ENCODE assay signal across 18 cellular contexts in genomic region chr12:3622021-3622731, GRCh38.
DNase-seq lines count a peak whose midpoint lies in the region; ATAC-seq and TF ChIP-seq lines count a peak whose summit lies in the region.
"Had no signal": no experiment of that assay in that cellular context is flagged by ENCODE, and none has a peak within 500 bp of the region (broad histone marks: within the 10 kb centered on the region; RNA-seq: fewer than 3 reads in every experiment).

No MANE protein-coding gene starts in this region.

- no peaks in the 10 kb centered on the region for H4K20me1 ChIP-seq in smooth muscle cell (ENCODE audit: low read depth)

- no peak for TF ChIP-seq POLR2A in sigmoid colon (IDR thresholded peaks at IDR 0.05)
- TF ChIP-seq POLR2A in transverse colon (IDR thresholded peaks at IDR 0.05), result no peak

- H3K27me3 ChIP-seq in sigmoid colon (no peaks in the 10 kb centered on the region), transverse colon (no peaks in the 10 kb centered on the region), smooth muscle cell (ENCODE audit: low read depth) (no peaks in the 10 kb centered on the region)
- H3K27me3 ChIP-seq: gastroesophageal sphincter, uterus had no signal

- 84 to 94% methylated on average over 2 of the region's 2 CpGs for WGBS in sigmoid colon, 2 donors
- 88% methylated on average over 2 of the region's 2 CpGs; no CpG with 5 or more reads in 1 of the 2 donors for WGBS in transverse colon (ENCODE audit: low coverage in 1 of 2), 2 donors
- WGBS in smooth muscle cell (ENCODE audit: low lambda C conversion rate), result 100% methylated on average over 2 of the region's 2 CpGs

- TF ChIP-seq CTCF in sigmoid colon (IDR thresholded peaks at IDR 0.05), result no peak
- TF ChIP-seq CTCF in transverse colon (IDR thresholded peaks at IDR 0.05), result no peak
- no peak for TF ChIP-seq CTCF in smooth muscle cell (IDR thresholded peaks at IDR 0.05; ENCODE audit: borderline replicate concordance, insufficient read depth, poor library complexity, severe bottlenecking)

- no peak overlapping the region for H3K9ac ChIP-seq in smooth muscle cell (ENCODE audit: low read depth)
- H3K9ac ChIP-seq: KMS-11 had no signal

- peaks cover 28% of the 10 kb centered on the region for H3K36me3 Mint-ChIP-seq in activated CD4-positive, alpha-beta memory T cell treated with anti-CD3 and anti-CD28 coated beads, Interleukin-2, amount 10 ng/mL, durations not matched to agents 7 days and 5 days (ENCODE audit: low read depth)
- H3K36me3 Mint-ChIP-seq in activated CD4-positive, alpha-beta memory T cell treated with anti-CD3 and anti-CD28 coated beads for 36 hours, result peaks cover 26% of the 10 kb centered on the region
- H3K36me3 Mint-ChIP-seq in activated T-helper 1 cell treated with anti-CD3 and anti-CD28 coated beads, Interleukin-12 subunit alpha, Interleukin-12 subunit beta, Interleukin-2, Interleukin-4 antibody, amounts not matched to agents 30 ng/mL and 10 ng/mL and 1 ng/mL, durations not matched to agents 14 hours and 24 hours and 36 hours (ENCODE audit: low read depth), result peaks cover 30% of the 10 kb centered on the region
- H3K36me3 Mint-ChIP-seq in immature natural killer cell, result peaks cover 24 to 65% (median 37%) of the 10 kb centered on the region in 3 donors
- peaks cover 47 to 54% of the 10 kb centered on the region in 2 donors for H3K36me3 Mint-ChIP-seq in stimulated activated naive B cell treated with anti-CD40 and anti-IgM and Interleukin-4, amounts not matched to agents 10 μg/mL and 1 μg/mL and 100 μg/mL, for 72 hours

- H3K4me3 ChIP-seq in sigmoid colon (no peak overlapping the region), transverse colon (no peak overlapping the region), smooth muscle cell (no peak overlapping the region)
- H3K4me3 ChIP-seq: gastroesophageal sphincter, SJSA1, uterus had no signal

- intact Hi-C loops in activated CD4-positive, alpha-beta memory T cell treated with anti-CD3 and anti-CD28 coated beads for 36 hours (cut with micrococcal nuclease), result no loop called here
- intact Hi-C loops in activated T-helper 1 cell treated with anti-CD3 and anti-CD28 coated beads, Interleukin-12 subunit alpha, Interleukin-12 subunit beta, Interleukin-2, Interleukin-4 antibody, amounts not matched to agents 30 ng/mL and 10 ng/mL and 1 ng/mL, durations not matched to agents 14 hours and 24 hours and 36 hours (cut with micrococcal nuclease), result no loop called here
- intact Hi-C loops in sigmoid colon (cut with DNase I) (no loop called here), transverse colon (cut with DNase I; ENCODE audit: low total_unique reads) (no loop called here)

- POLR2A ChIA-PET in activated CD4-positive, alpha-beta memory T cell treated with anti-CD3 and anti-CD28 coated beads, Interleukin-2, amount 10 ng/mL, durations not matched to agents 7 days and 5 days (lab: Charles Lee), result no interaction called here
- POLR2A ChIA-PET in activated CD4-positive, alpha-beta memory T cell treated with anti-CD3 and anti-CD28 coated beads for 36 hours (lab: Charles Lee), result no interaction called here

- H3K9me3 ChIP-seq in sigmoid colon, result no peaks in the 10 kb centered on the region
- H3K9me3 ChIP-seq in transverse colon, result no peaks in the 10 kb centered on the region
- no peaks in the 10 kb centered on the region for H3K9me3 ChIP-seq in smooth muscle cell (replicated peaks; ENCODE audit: low read depth)
- H3K9me3 ChIP-seq: gastroesophageal sphincter, uterus had no signal

- H3K4me1 ChIP-seq in sigmoid colon (no peaks in the 10 kb centered on the region), transverse colon (no peaks in the 10 kb centered on the region), smooth muscle cell (ENCODE audit: low read depth) (no peaks in the 10 kb centered on the region)
- H3K4me1 ChIP-seq: SJSA1, uterus had no signal

- no peaks in the 10 kb centered on the region for H3K79me2 ChIP-seq in smooth muscle cell (ENCODE audit: low read depth)

- H3K36me3 ChIP-seq in sigmoid colon (no peaks in the 10 kb centered on the region), transverse colon (peaks cover 0 to 4% (median 0%) of the 10 kb centered on the region in 4 donors), smooth muscle cell (ENCODE audit: low read depth) (no peaks in the 10 kb centered on the region)
- H3K36me3 ChIP-seq: SJSA1, uterus had no signal

- no peaks in the 10 kb centered on the region for H3K27me3 Mint-ChIP-seq in activated CD4-positive, alpha-beta memory T cell treated with anti-CD3 and anti-CD28 coated beads, Interleukin-2, amount 10 ng/mL, durations not matched to agents 7 days and 5 days
- H3K27me3 Mint-ChIP-seq in activated CD4-positive, alpha-beta memory T cell treated with anti-CD3 and anti-CD28 coated beads for 36 hours, result no peaks in the 10 kb centered on the region
- H3K27me3 Mint-ChIP-seq in activated T-helper 1 cell treated with anti-CD3 and anti-CD28 coated beads, Interleukin-12 subunit alpha, Interleukin-12 subunit beta, Interleukin-2, Interleukin-4 antibody, amounts not matched to agents 30 ng/mL and 10 ng/mL and 1 ng/mL, durations not matched to agents 14 hours and 24 hours and 36 hours (ENCODE audit: insufficient read depth), result no peaks in the 10 kb centered on the region
- peaks cover 0 to 6% (median 0%) of the 10 kb centered on the region in 3 donors for H3K27me3 Mint-ChIP-seq in immature natural killer cell (ENCODE audit: low read depth in 3 of 3)
- no peaks in the 10 kb centered on the region for H3K27me3 Mint-ChIP-seq in stimulated activated naive B cell treated with anti-CD40 and anti-IgM and Interleukin-4, amounts not matched to agents 10 μg/mL and 1 μg/mL and 100 μg/mL, for 72 hours
- H3K27me3 Mint-ChIP-seq: naive B cell had no signal

- peak; percentile 29 to 43 for ATAC-seq in stimulated activated naive B cell treated with anti-CD40 and anti-IgM and Interleukin-4, amounts not matched to agents 10 μg/mL and 1 μg/mL and 100 μg/mL, for 72 hours (replicated peaks)
- ATAC-seq: gastroesophageal sphincter had no signal

- no peak overlapping the region for H2AFZ ChIP-seq in smooth muscle cell (ENCODE audit: low read depth)

- H3K9me3 Mint-ChIP-seq in activated CD4-positive, alpha-beta memory T cell treated with anti-CD3 and anti-CD28 coated beads, Interleukin-2, amount 10 ng/mL, durations not matched to agents 7 days and 5 days, result no peaks in the 10 kb centered on the region
- no peaks in the 10 kb centered on the region for H3K9me3 Mint-ChIP-seq in activated CD4-positive, alpha-beta memory T cell treated with anti-CD3 and anti-CD28 coated beads for 36 hours
- no peaks in the 10 kb centered on the region for H3K9me3 Mint-ChIP-seq in activated T-helper 1 cell treated with anti-CD3 and anti-CD28 coated beads, Interleukin-12 subunit alpha, Interleukin-12 subunit beta, Interleukin-2, Interleukin-4 antibody, amounts not matched to agents 30 ng/mL and 10 ng/mL and 1 ng/mL, durations not matched to agents 14 hours and 24 hours and 36 hours
- no peaks in the 10 kb centered on the region for H3K9me3 Mint-ChIP-seq in immature natural killer cell
- no peaks in the 10 kb centered on the region for H3K9me3 Mint-ChIP-seq in stimulated activated naive B cell treated with anti-CD40 and anti-IgM and Interleukin-4, amounts not matched to agents 10 μg/mL and 1 μg/mL and 100 μg/mL, for 72 hours
- H3K9me3 Mint-ChIP-seq: naive B cell had no signal

- TF ChIP-seq EP300 in sigmoid colon (IDR thresholded peaks at IDR 0.05), result no peak
- no peak for TF ChIP-seq EP300 in transverse colon (IDR thresholded peaks at IDR 0.05; ENCODE audit: low read depth)

- no peak overlapping the region for H3K4me3 Mint-ChIP-seq in activated CD4-positive, alpha-beta memory T cell treated with anti-CD3 and anti-CD28 coated beads, Interleukin-2, amount 10 ng/mL, durations not matched to agents 7 days and 5 days
- H3K4me3 Mint-ChIP-seq in activated CD4-positive, alpha-beta memory T cell treated with anti-CD3 and anti-CD28 coated beads for 36 hours, result no peak overlapping the region
- no peak overlapping the region for H3K4me3 Mint-ChIP-seq in activated T-helper 1 cell treated with anti-CD3 and anti-CD28 coated beads, Interleukin-12 subunit alpha, Interleukin-12 subunit beta, Interleukin-2, Interleukin-4 antibody, amounts not matched to agents 30 ng/mL and 10 ng/mL and 1 ng/mL, durations not matched to agents 14 hours and 24 hours and 36 hours
- H3K4me3 Mint-ChIP-seq in immature natural killer cell, result no peak overlapping the region
- no peak overlapping the region for H3K4me3 Mint-ChIP-seq in stimulated activated naive B cell treated with anti-CD40 and anti-IgM and Interleukin-4, amounts not matched to agents 10 μg/mL and 1 μg/mL and 100 μg/mL, for 72 hours
- H3K4me3 Mint-ChIP-seq: naive B cell had no signal

- H3K27ac ChIP-seq in sigmoid colon, result no peak overlapping the region
- no peak overlapping the region for H3K27ac ChIP-seq in transverse colon
- H3K27ac ChIP-seq in smooth muscle cell (ENCODE audit: low read depth), result no peak overlapping the region
- H3K27ac ChIP-seq: gastroesophageal sphincter, KMS-11, SJSA1, uterus had no signal

- H3K27ac Mint-ChIP-seq in activated CD4-positive, alpha-beta memory T cell treated with anti-CD3 and anti-CD28 coated beads, Interleukin-2, amount 10 ng/mL, durations not matched to agents 7 days and 5 days, result peak overlapping the region; percentile 5
- H3K27ac Mint-ChIP-seq in activated CD4-positive, alpha-beta memory T cell treated with anti-CD3 and anti-CD28 coated beads for 36 hours, result no peak overlapping the region
- H3K27ac Mint-ChIP-seq in activated T-helper 1 cell treated with anti-CD3 and anti-CD28 coated beads, Interleukin-12 subunit alpha, Interleukin-12 subunit beta, Interleukin-2, Interleukin-4 antibody, amounts not matched to agents 30 ng/mL and 10 ng/mL and 1 ng/mL, durations not matched to agents 14 hours and 24 hours and 36 hours, result peak overlapping the region; percentile 41
- H3K27ac Mint-ChIP-seq in immature natural killer cell, result peak overlapping the region; percentile 5 to 63 (median 40)
- H3K27ac Mint-ChIP-seq in stimulated activated naive B cell treated with anti-CD40 and anti-IgM and Interleukin-4, amounts not matched to agents 10 μg/mL and 1 μg/mL and 100 μg/mL, for 72 hours, result no peak overlapping the region
- H3K27ac Mint-ChIP-seq: progenitor cell of endocrine pancreas had no signal

- in situ Hi-C loops in transverse colon (cut with MboI; ENCODE audit: low pct_ligation_motif_present in 1 of 4, low pct_unique_long_range_greater_than_20kb in 1 of 4, low sequenced_read_pairs in 3 of 4), result no loop called here

- no peak overlapping the region for H3K4me2 ChIP-seq in smooth muscle cell
- H3K4me2 ChIP-seq: KMS-11 had no signal

- H3K4me1 Mint-ChIP-seq in activated CD4-positive, alpha-beta memory T cell treated with anti-CD3 and anti-CD28 coated beads, Interleukin-2, amount 10 ng/mL, durations not matched to agents 7 days and 5 days, result peaks cover 15% of the 10 kb centered on the region
- no peaks in the 10 kb centered on the region for H3K4me1 Mint-ChIP-seq in activated CD4-positive, alpha-beta memory T cell treated with anti-CD3 and anti-CD28 coated beads for 36 hours (ENCODE audit: low read depth)
- H3K4me1 Mint-ChIP-seq in activated T-helper 1 cell treated with anti-CD3 and anti-CD28 coated beads, Interleukin-12 subunit alpha, Interleukin-12 subunit beta, Interleukin-2, Interleukin-4 antibody, amounts not matched to agents 30 ng/mL and 10 ng/mL and 1 ng/mL, durations not matched to agents 14 hours and 24 hours and 36 hours (ENCODE audit: low read depth), result peaks cover 16% of the 10 kb centered on the region
- no peaks in the 10 kb centered on the region for H3K4me1 Mint-ChIP-seq in immature natural killer cell
- H3K4me1 Mint-ChIP-seq in stimulated activated naive B cell treated with anti-CD40 and anti-IgM and Interleukin-4, amounts not matched to agents 10 μg/mL and 1 μg/mL and 100 μg/mL, for 72 hours, result peaks cover 14% of the 10 kb centered on the region in 2 donors

- H3F3A ChIP-seq in smooth muscle cell (ENCODE audit: low read depth), result no peaks in the 10 kb centered on the region

- DNase-seq in activated CD4-positive, alpha-beta memory T cell treated with anti-CD3 and anti-CD28 coated beads, Interleukin-2, amount 10 ng/mL, durations not matched to agents 7 days and 5 days, result no peak
- DNase-seq in activated CD4-positive, alpha-beta memory T cell treated with anti-CD3 and anti-CD28 coated beads for 36 hours, result no peak
- DNase-seq in activated T-helper 1 cell treated with anti-CD3 and anti-CD28 coated beads, Interleukin-12 subunit alpha, Interleukin-12 subunit beta, Interleukin-2, Interleukin-4 antibody, amounts not matched to agents 30 ng/mL and 10 ng/mL and 1 ng/mL, durations not matched to agents 14 hours and 24 hours and 36 hours (ENCODE audit: low spot score), result no peak
- DNase-seq in immature natural killer cell (no peak), sigmoid colon (no peak), transverse colon (no peak), smooth muscle cell (lab: John Stamatoyannopoulos, UW; ENCODE audit: unreplicated experiment) (no peak)
- no peak for DNase-seq in stimulated activated naive B cell treated with anti-CD40 and anti-IgM and Interleukin-4, amounts not matched to agents 10 μg/mL and 1 μg/mL and 100 μg/mL, for 72 hours
- DNase-seq: activated CD4-positive, alpha-beta T cell treated with anti-CD3 and anti-CD28 coated beads for 48 hours; stimulated activated CD4-positive, alpha-beta T cell treated with anti-CD3 and anti-CD28 coated beads, Interleukin-12 subunit alpha, Interleukin-12 subunit beta, amount 100 ng/mL, for 4 hours; stimulated activated naive CD4-positive, alpha-beta T cell; T-helper 9 cell; uterus had no signal

- CTCF ChIA-PET in activated CD4-positive, alpha-beta memory T cell treated with anti-CD3 and anti-CD28 coated beads, Interleukin-2, amount 10 ng/mL, durations not matched to agents 7 days and 5 days (lab: Charles Lee), result interaction anchor here (1.1 to 2.0 kb wide), 2 partner anchors 10 to 322 kb away, joined by 3 to 9 read pairs; no protein-coding TSS in a partner anchor
- CTCF ChIA-PET in activated CD4-positive, alpha-beta memory T cell treated with anti-CD3 and anti-CD28 coated beads for 36 hours (lab: Charles Lee), result interaction anchor here (1.3 kb wide), 2 partner anchors 322 to 347 kb away, joined by 4 to 8 read pairs; no protein-coding TSS in a partner anchor

Comparison
In these comparisons a context has a peak if more than half of its experiments do, and no peak if none do; other contexts are left out.
1. H3K27ac Mint-ChIP-seq: peak in activated CD4-positive, alpha-beta memory T cell treated with anti-CD3 and anti-CD28 coated beads, Interleukin-2, amount 10 ng/mL, durations not matched to agents 7 days and 5 days (single experiment), activated T-helper 1 cell treated with anti-CD3 and anti-CD28 coated beads, Interleukin-12 subunit alpha, Interleukin-12 subunit beta, Interleukin-2, Interleukin-4 antibody, amounts not matched to agents 30 ng/mL and 10 ng/mL and 1 ng/mL, durations not matched to agents 14 hours and 24 hours and 36 hours (single experiment) and immature natural killer cell (6 of 6); none in activated CD4-positive, alpha-beta memory T cell treated with anti-CD3 and anti-CD28 coated beads for 36 hours (single experiment) and stimulated activated naive B cell treated with anti-CD40 and anti-IgM and Interleukin-4, amounts not matched to agents 10 μg/mL and 1 μg/mL and 100 μg/mL, for 72 hours (single experiment).